In the genomic region with DNA sequence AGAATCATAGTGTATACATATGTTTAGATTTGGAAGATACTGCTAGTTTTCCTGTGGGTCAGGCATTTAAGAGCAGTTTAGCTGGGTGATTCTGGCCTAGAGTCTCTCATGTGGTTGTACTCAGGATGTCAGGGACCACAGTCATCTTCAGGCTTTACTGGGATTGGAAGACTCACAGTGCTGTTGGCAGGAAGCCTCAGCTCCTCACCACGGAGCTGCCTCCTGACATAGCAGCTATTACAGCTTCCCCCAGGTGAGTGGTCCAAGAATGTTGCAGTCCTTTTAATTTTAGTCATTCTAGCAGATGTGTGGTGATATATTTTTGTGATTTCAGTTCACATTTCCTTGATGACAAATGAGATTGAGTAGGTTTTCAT, we compare ENCODE assay signal across 11 cellular contexts. TPM values are rescaled to one million over a fixed set of nuclear protein-coding genes. Genes with fewer than 3 reads are reported as not detected.
DNase-seq lines count a peak whose midpoint lies in the region; ATAC-seq and TF ChIP-seq lines count a peak whose summit lies in the region.
"Had no signal": no experiment of that assay in that cellular context is flagged by ENCODE, and none has a peak within 500 bp of the region (broad histone marks: within the 10 kb centered on the region; RNA-seq: fewer than 3 reads in every experiment).

No MANE protein-coding gene starts in this region.

- TF ChIP-seq CTCF in astrocyte of the spinal cord (IDR thresholded peaks at IDR 0.05; ENCODE audit: low read depth, low read length) = no peak
- TF ChIP-seq CTCF in uterus (IDR thresholded peaks at IDR 0.05) = no peak
- no peak for TF ChIP-seq CTCF in prostate gland (IDR thresholded peaks at IDR 0.05)

- CTCF ChIA-PET in activated CD8-positive, alpha-beta memory T cell treated with anti-CD3 and anti-CD28 coated beads, Interleukin-2, amount 10 ng/mL, durations not matched to agents 7 days and 5 days (lab: Charles Lee) = interaction anchor here (0.6 to 15.4 kb wide), 19 partner anchors 9 to 162 kb away, joined by 3 to 308 read pairs (median 4); no protein-coding TSS in a partner anchor

- H3K27me3 ChIP-seq in uterus (no peaks in the 10 kb centered on the region), prostate gland (replicated peaks; ENCODE audit: insufficient read depth) (no peaks in the 10 kb centered on the region)
- H3K27me3 ChIP-seq: right atrium auricular region had no signal

- intact Hi-C loops in uterus (cut with DNase I; ENCODE audit: low total_unique reads) = no loop called here
- intact Hi-C loops in prostate gland (cut with DNase I) = no loop called here

- no peaks in the 10 kb centered on the region for H3K27me3 Mint-ChIP-seq in activated CD8-positive, alpha-beta memory T cell treated with anti-CD3 and anti-CD28 coated beads, Interleukin-2, amount 10 ng/mL, durations not matched to agents 7 days and 5 days

- H3K4me1 Mint-ChIP-seq in activated CD8-positive, alpha-beta memory T cell treated with anti-CD3 and anti-CD28 coated beads, Interleukin-2, amount 10 ng/mL, durations not matched to agents 7 days and 5 days = peaks cover 90% of the 10 kb centered on the region

- H3K36me3 ChIP-seq in uterus = no peaks in the 10 kb centered on the region
- no peaks in the 10 kb centered on the region for H3K36me3 ChIP-seq in prostate gland
- H3K36me3 ChIP-seq: right atrium auricular region had no signal

- peaks cover 54% of the 10 kb centered on the region for H3K36me3 Mint-ChIP-seq in activated CD8-positive, alpha-beta memory T cell treated with anti-CD3 and anti-CD28 coated beads, Interleukin-2, amount 10 ng/mL, durations not matched to agents 7 days and 5 days

- peak; percentile 78 for ATAC-seq in activated CD8-positive, alpha-beta memory T cell treated with anti-CD3 and anti-CD28 coated beads, Interleukin-2, amount 10 ng/mL, durations not matched to agents 7 days and 5 days

- no peak overlapping the region for H3K4me3 Mint-ChIP-seq in activated CD8-positive, alpha-beta memory T cell treated with anti-CD3 and anti-CD28 coated beads, Interleukin-2, amount 10 ng/mL, durations not matched to agents 7 days and 5 days

- H3K27ac Mint-ChIP-seq in activated CD8-positive, alpha-beta memory T cell treated with anti-CD3 and anti-CD28 coated beads, Interleukin-2, amount 10 ng/mL, durations not matched to agents 7 days and 5 days = peak overlapping the region; percentile 62

- WGBS in prostate gland = 25% methylated on average over 1 of the region's 1 CpG

- peak; percentile 82 for DNase-seq in activated CD8-positive, alpha-beta memory T cell treated with anti-CD3 and anti-CD28 coated beads, Interleukin-2, amount 10 ng/mL, durations not matched to agents 7 days and 5 days
- no peak for DNase-seq in activated CD8-positive, alpha-beta memory T cell treated with anti-CD3 and anti-CD28 coated beads for 24 hours
- peak; percentile 77 for DNase-seq in M059J (ENCODE audit: low read depth)
- DNase-seq in astrocyte of the spinal cord (ENCODE audit: low read depth, low spot score) = peak; percentile 87
- DNase-seq in skeletal muscle cell (ENCODE audit: low read depth) = peak; percentile 40
- DNase-seq in uterus = no peak
- DNase-seq in prostate gland (ENCODE audit: low spot score) = no peak
- no peak for DNase-seq in Ammon's horn (ENCODE audit: low spot score)
- DNase-seq: NCI-H748 treated with DMSO at 0.1 percent for 48 hours had no signal

- TF ChIP-seq POLR2A in uterus (IDR thresholded peaks at IDR 0.05) = no peak
- TF ChIP-seq POLR2A in prostate gland (IDR thresholded peaks at IDR 0.05) = no peak

- in situ Hi-C loops in astrocyte of the spinal cord (cut with HindIII; ENCODE audit: low sequenced_read_pairs) = no loop called here

- H3K4me1 ChIP-seq in uterus (no peaks in the 10 kb centered on the region), prostate gland (replicated peaks) (no peaks in the 10 kb centered on the region)

- H3K4me3 ChIP-seq in astrocyte of the spinal cord (ENCODE audit: low read depth, low read length) = no peak overlapping the region
- H3K4me3 ChIP-seq in skeletal muscle cell (ENCODE audit: low read depth, low read length) = no peak overlapping the region
- no peak overlapping the region for H3K4me3 ChIP-seq in uterus
- no peak overlapping the region for H3K4me3 ChIP-seq in prostate gland
- H3K4me3 ChIP-seq: right atrium auricular region had no signal

- H3K9me3 ChIP-seq in uterus (no peaks in the 10 kb centered on the region), prostate gland (no peaks in the 10 kb centered on the region)

- H3K9me3 Mint-ChIP-seq in activated CD8-positive, alpha-beta memory T cell treated with anti-CD3 and anti-CD28 coated beads, Interleukin-2, amount 10 ng/mL, durations not matched to agents 7 days and 5 days (ENCODE audit: low read depth) = peaks cover 5% of the 10 kb centered on the region

- H3K27ac ChIP-seq in uterus (no peak overlapping the region), prostate gland (no peak overlapping the region)
- H3K27ac ChIP-seq: right atrium auricular region had no signal

RNA-seq across cellular contexts. Expression of a gene that starts 16.9 kb away (rescaled TPM):
- total RNA-seq in activated CD8-positive, alpha-beta memory T cell treated with anti-CD3 and anti-CD28 coated beads, Interleukin-2, amount 10 ng/mL, durations not matched to agents 7 days and 5 days = 10 to 100 TPM; 11.1 to 13.1 TPM
- total RNA-seq in M059J (2014; rRNA removed; shearing (Covaris generic)) = not detected in 2 replicates
- total RNA-seq in uterus (1 to 10 TPM in 2 of 4 donors, not detected in 2; 1.1 to 2.1 TPM), prostate gland (1 to 10 TPM in 1 of 2 donors, not detected in 1; 1.4 TPM)
- total RNA-seq: temporal lobe had no signal

RNA-seq across cellular contexts. Expression of a gene that starts 32.1 kb away (rescaled TPM):
- 10 to 100 TPM; 15.3 to 19.5 TPM for total RNA-seq in activated CD8-positive, alpha-beta memory T cell treated with anti-CD3 and anti-CD28 coated beads, Interleukin-2, amount 10 ng/mL, durations not matched to agents 7 days and 5 days
- total RNA-seq in M059J (2014; rRNA removed; shearing (Covaris generic)) = 0.12 and 0.74 TPM in 2 replicates
- total RNA-seq in uterus (10 to 100 TPM in 1 of 4 donors, 1 to 10 TPM in 3; 2.0 to 10.8 (median 3.8) TPM), prostate gland (1 to 10 TPM; 2.6 to 3.8 TPM)

Comparison
In these comparisons a context has a peak if more than half of its experiments do, and no peak if none do; other contexts are left out.
1. DNase-seq: peak in activated CD8-positive, alpha-beta memory T cell treated with anti-CD3 and anti-CD28 coated beads, Interleukin-2, amount 10 ng/mL, durations not matched to agents 7 days and 5 days (single experiment), M059J (single experiment), astrocyte of the spinal cord (single experiment) and skeletal muscle cell (single experiment); none in activated CD8-positive, alpha-beta memory T cell treated with anti-CD3 and anti-CD28 coated beads for 24 hours (single experiment), uterus (0 of 2), prostate gland (single experiment) and Ammon's horn (single experiment).